In the genomic region with DNA sequence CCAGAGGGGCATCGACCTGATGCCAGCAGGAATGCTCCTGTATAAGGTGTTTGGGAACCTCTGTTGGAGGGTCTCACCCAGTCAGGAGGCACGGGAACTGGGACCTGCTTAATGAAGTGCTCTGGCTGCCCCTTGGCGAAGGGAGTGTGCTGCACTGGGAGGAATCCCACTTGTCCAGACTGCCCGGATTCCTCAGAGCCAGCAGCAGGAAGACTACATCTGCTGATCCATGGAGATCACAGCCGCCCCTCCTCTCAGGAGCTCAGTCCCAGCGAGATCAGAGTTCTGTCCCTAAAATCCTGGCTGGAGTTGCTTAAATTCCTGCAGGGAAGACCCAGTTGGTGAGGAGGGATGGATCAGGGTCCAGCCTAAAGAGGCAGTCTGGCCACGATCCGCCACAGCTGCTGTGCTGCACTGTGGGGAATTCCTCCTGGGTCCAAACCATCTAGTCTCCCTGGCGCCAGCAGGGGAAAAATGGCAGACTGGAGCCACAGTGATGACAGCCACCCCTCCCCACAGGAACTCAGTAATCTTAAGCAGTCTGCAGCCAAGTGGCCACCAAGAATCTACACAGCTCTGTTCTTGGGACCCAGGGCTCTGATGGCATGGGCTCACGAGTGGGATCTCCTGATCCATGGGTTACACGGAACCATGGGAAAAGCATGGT, we compare ENCODE assay signal across 27 cellular contexts.
"Had no signal": no experiment of that assay in that cellular context is flagged by ENCODE, and none has a peak within 500 bp of the region (broad histone marks: within the 10 kb centered on the region; RNA-seq: fewer than 3 reads in every experiment).

No MANE protein-coding gene starts in this region.

- H3K4me3 Mint-ChIP-seq: activated CD4-positive, alpha-beta memory T cell treated with anti-CD3 and anti-CD28 coated beads, Interleukin-2, amount 10 ng/mL, durations not matched to agents 7 days and 5 days; activated CD4-positive, alpha-beta T cell treated with anti-CD3 and anti-CD28 coated beads, Interleukin-2, amount 10 ng/mL, durations not matched to agents 7 days and 5 days; activated naive CD4-positive, alpha-beta T cell treated with anti-CD3 and anti-CD28 coated beads, Interleukin-2, amount 10 ng/mL, durations not matched to agents 7 days and 5 days; activated naive CD8-positive, alpha-beta T cell treated with anti-CD3 and anti-CD28 coated beads, Interleukin-2, amount 10 ng/mL, durations not matched to agents 7 days and 5 days; activated T-cell treated with anti-CD3 and anti-CD28 coated beads, Interleukin-2, amount 50 U/mL, for 24 hours; activated T-cell treated with anti-CD3 and anti-CD28 coated beads, Interleukin-2, amount 50 U/mL, for 72 hours; brain had no signal

- ATAC-seq: activated naive CD4-positive, alpha-beta T cell treated with anti-CD3 and anti-CD28 coated beads, Interleukin-2, amount 50 U/mL, for 72 hours; activated T-cell treated with anti-CD3 and anti-CD28 coated beads, Interleukin-2, amount 50 U/mL, for 72 hours; gastroesophageal sphincter had no signal

- H3K27ac Mint-ChIP-seq: activated CD4-positive, alpha-beta memory T cell treated with anti-CD3 and anti-CD28 coated beads, Interleukin-2, amount 10 ng/mL, durations not matched to agents 7 days and 5 days; activated CD4-positive, alpha-beta T cell treated with anti-CD3 and anti-CD28 coated beads, Interleukin-2, amount 10 ng/mL, durations not matched to agents 7 days and 5 days; activated naive CD4-positive, alpha-beta T cell treated with anti-CD3 and anti-CD28 coated beads, Interleukin-2, amount 10 ng/mL, durations not matched to agents 7 days and 5 days; activated naive CD4-positive, alpha-beta T cell treated with anti-CD3 and anti-CD28 coated beads, Interleukin-2, amount 50 U/mL, for 72 hours; activated naive CD8-positive, alpha-beta T cell treated with anti-CD3 and anti-CD28 coated beads, Interleukin-2, amount 10 ng/mL, durations not matched to agents 7 days and 5 days; activated T-cell treated with anti-CD3 and anti-CD28 coated beads, Interleukin-2, amount 50 U/mL, for 24 hours; activated T-cell treated with anti-CD3 and anti-CD28 coated beads, Interleukin-2, amount 50 U/mL, for 72 hours; brain had no signal

- H3K4me3 ChIP-seq: ascending aorta, breast epithelium, cardiac muscle cell, colonic mucosa, esophagus squamous epithelium, gastroesophageal sphincter had no signal

- H3K36me3 Mint-ChIP-seq: activated naive CD4-positive, alpha-beta T cell treated with anti-CD3 and anti-CD28 coated beads, Interleukin-2, amount 10 ng/mL, durations not matched to agents 7 days and 5 days had no signal

- H3K9me3 ChIP-seq: colonic mucosa had no signal

- H3K27ac ChIP-seq: breast epithelium, cardiac muscle cell, colonic mucosa, epithelial cell of prostate, esophagus squamous epithelium, gastroesophageal sphincter had no signal

- H3K27me3 ChIP-seq: ascending aorta, breast epithelium, cardiac muscle cell, colonic mucosa, esophagus squamous epithelium, gastroesophageal sphincter had no signal

- H3K4me1 ChIP-seq: breast epithelium, colonic mucosa, esophagus squamous epithelium, gastroesophageal sphincter had no signal

- H3K36me3 ChIP-seq: ascending aorta, breast epithelium, cardiac muscle cell, colonic mucosa, esophagus squamous epithelium had no signal

- DNase-seq: activated CD4-positive, alpha-beta memory T cell treated with anti-CD3 and anti-CD28 coated beads, Interleukin-2, amount 10 ng/mL, durations not matched to agents 7 days and 5 days; activated CD4-positive, alpha-beta T cell treated with anti-CD3 and anti-CD28 coated beads for 1 hour; activated CD4-positive, alpha-beta T cell treated with anti-CD3 and anti-CD28 coated beads for 4 hours; activated CD4-positive, alpha-beta T cell treated with anti-CD3 and anti-CD28 coated beads, Interleukin-2, amount 10 ng/mL, durations not matched to agents 7 days and 5 days; activated CD4-positive, alpha-beta T cell treated with anti-CD3 and anti-CD28 coated beads, Interleukin-2, amount 50 U/mL, for 4 hours; activated CD8-positive, alpha-beta memory T cell treated with anti-CD3 and anti-CD28 coated beads, Interleukin-2, amount 50 U/mL, for 48 hours; activated gamma-delta T cell; activated naive CD4-positive, alpha-beta T cell; activated naive CD4-positive, alpha-beta T cell treated with anti-CD3 and anti-CD28 coated beads, Interleukin-2, amount 10 ng/mL, durations not matched to agents 7 days and 5 days; activated naive CD8-positive, alpha-beta T cell treated with anti-CD3 and anti-CD28 coated beads, Interleukin-2, amount 10 ng/mL, durations not matched to agents 7 days and 5 days; activated T-cell treated with anti-CD3 and anti-CD28 coated beads for 4 hours; activated T-cell treated with anti-CD3 and anti-CD28 coated beads, Interleukin-2, amount 50 U/mL, for 24 hours; activated T-cell treated with anti-CD3 and anti-CD28 coated beads, Interleukin-2, amount 50 U/mL, for 72 hours; central memory CD4-positive, alpha-beta T cell; cerebellar nuclear complex; colonic mucosa; effector CD8-positive, alpha-beta T cell; esophagus squamous epithelium; foreskin melanocyte; T-helper 2 cell had no signal
